ENCODE assay signal across 16 cellular contexts in the genomic region with DNA sequence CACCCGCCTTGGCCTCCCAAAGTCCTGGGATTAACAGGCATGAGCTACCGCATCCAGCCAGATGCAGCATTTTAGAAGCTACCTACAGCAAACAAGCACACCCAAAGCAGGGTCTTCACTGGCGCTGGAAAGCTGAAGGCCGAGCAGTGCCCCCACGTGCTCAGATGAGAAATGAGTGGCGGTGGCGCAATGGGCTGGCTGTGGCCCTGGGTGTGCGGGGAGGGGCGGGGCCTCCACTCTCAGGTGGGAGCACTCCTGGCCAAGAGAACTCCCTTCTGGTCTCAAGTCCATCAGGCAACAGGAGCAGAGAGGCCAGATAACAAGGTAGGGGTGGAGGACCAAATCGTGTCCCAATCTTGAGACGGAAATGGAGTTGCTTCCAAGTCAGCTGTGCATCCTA. TPM values are rescaled to one million over a fixed set of nuclear protein-coding genes. Genes with fewer than 3 reads are reported as not detected.
DNase-seq lines count a peak whose midpoint lies in the region; ATAC-seq and TF ChIP-seq lines count a peak whose summit lies in the region.
"Had no signal": no experiment of that assay in that cellular context is flagged by ENCODE, and none has a peak within 500 bp of the region (broad histone marks: within the 10 kb centered on the region; RNA-seq: fewer than 3 reads in every experiment).

No MANE protein-coding gene starts in this region.

- in situ Hi-C loops in gastrocnemius medialis (cut with MboI; ENCODE audit: low sequenced_read_pairs in 4 of 4), result no loop called here

- H3K4me1 ChIP-seq in gastrocnemius medialis, result peaks cover 81 to 83% of the 10 kb centered on the region in 2 donors

- H3K9me3 Mint-ChIP-seq in HFFc6 (no peaks in the 10 kb centered on the region), chondrocyte (ENCODE audit: low read depth) (no peaks in the 10 kb centered on the region), immature natural killer cell (no peaks in the 10 kb centered on the region)
- H3K9me3 Mint-ChIP-seq: CD8-positive, alpha-beta memory T cell had no signal

- H3K4me3 ChIP-seq in gastrocnemius medialis, result no peak overlapping the region
- H3K4me3 ChIP-seq: BLaER1 treated with 17β-estradiol and CSF1 and Interleukin-3, amounts not matched to agents 10 nM and 100 nM; SJCRH30 had no signal

- ATAC-seq in gastrocnemius medialis, result no peak

- H3K36me3 ChIP-seq in gastrocnemius medialis, result peaks cover 0 to 18% of the 10 kb centered on the region in 2 donors

- peak overlapping the region; percentile 64 for H3K27ac ChIP-seq in C4-2B
- H3K27ac ChIP-seq in gastrocnemius medialis, result peak overlapping the region; percentile 80 to 98 (median 91)
- H3K27ac ChIP-seq: BLaER1 treated with 17β-estradiol and CSF1 and Interleukin-3, amounts not matched to agents 10 nM and 100 nM; KMS-11; SJCRH30 had no signal

- no peaks in the 10 kb centered on the region for H3K27me3 Mint-ChIP-seq in HFFc6 (ENCODE audit: insufficient read depth)
- H3K27me3 Mint-ChIP-seq in chondrocyte (ENCODE audit: low read depth), result no peaks in the 10 kb centered on the region
- peaks cover 0 to 3% (median 0%) of the 10 kb centered on the region in 3 donors for H3K27me3 Mint-ChIP-seq in immature natural killer cell (ENCODE audit: low read depth in 3 of 3)
- H3K27me3 Mint-ChIP-seq: CD8-positive, alpha-beta memory T cell had no signal

- H3K4me1 Mint-ChIP-seq in HFFc6 (ENCODE audit: low read depth), result peaks cover 49% of the 10 kb centered on the region
- H3K4me1 Mint-ChIP-seq in chondrocyte (ENCODE audit: low read depth), result peaks cover 29% of the 10 kb centered on the region
- peaks cover 43 to 66% of the 10 kb centered on the region in 2 donors for H3K4me1 Mint-ChIP-seq in immature natural killer cell

- H3K9me3 ChIP-seq in gastrocnemius medialis, result no peaks in the 10 kb centered on the region
- H3K9me3 ChIP-seq: BLaER1 treated with 17β-estradiol and CSF1 and Interleukin-3, amounts not matched to agents 10 nM and 100 nM; SJCRH30 had no signal

- TF ChIP-seq CTCF in C4-2B (conservative IDR thresholded peaks at IDR 0.05) (no peak), HFFc6 (IDR thresholded peaks at IDR 0.05) (no peak), chondrocyte (IDR thresholded peaks at IDR 0.05) (no peak), gastrocnemius medialis (IDR thresholded peaks at IDR 0.05 in 4 of 5, conservative IDR thresholded peaks at IDR 0.05 in 1 of 5) (no peak)

- H3K27me3 ChIP-seq in gastrocnemius medialis, result no peaks in the 10 kb centered on the region
- H3K27me3 ChIP-seq: BLaER1 treated with 17β-estradiol and CSF1 and Interleukin-3, amounts not matched to agents 10 nM and 100 nM; SJCRH30 had no signal

- H3K27ac Mint-ChIP-seq in HFFc6 (peak overlapping the region; percentile 71), chondrocyte (ENCODE audit: unreplicated experiment) (peak overlapping the region; percentile 12), immature natural killer cell (no peak overlapping the region)

- H3K36me3 Mint-ChIP-seq in HFFc6 (ENCODE audit: low read depth) (peaks cover 23% of the 10 kb centered on the region), chondrocyte (ENCODE audit: low read depth) (peaks cover 12% of the 10 kb centered on the region), immature natural killer cell (peaks cover 4 to 15% (median 5%) of the 10 kb centered on the region in 3 donors)

- no peak overlapping the region for H3K4me3 Mint-ChIP-seq in HFFc6
- no peak overlapping the region for H3K4me3 Mint-ChIP-seq in chondrocyte (ENCODE audit: unreplicated experiment)
- no peak overlapping the region for H3K4me3 Mint-ChIP-seq in immature natural killer cell
- H3K4me3 Mint-ChIP-seq: CD8-positive, alpha-beta memory T cell had no signal

- TF ChIP-seq POLR2A in gastrocnemius medialis (IDR thresholded peaks at IDR 0.05), result no peak

- DNase-seq in HFFc6 (no peak), chondrocyte (ENCODE audit: low spot score) (no peak), gastrocnemius medialis (no peak), NCI-H526 treated with DMSO at 0.1 percent for 48 hours (lab: John Stamatoyannopoulos, UW) (no peak), immature natural killer cell (no peak), T1000 (lab: John Stamatoyannopoulos, UW) (no peak)
- DNase-seq: CD8-positive, alpha-beta memory T cell; DMS53; NCI-H187; NCI-H2107; NCI-H510A; RPMI8226; SJCRH30 had no signal

- intact Hi-C loops in gastrocnemius medialis (cut with DNase I; ENCODE audit: low total_unique reads), result loop anchor here (2.0 kb wide), 1 partner anchor 29 kb away; no protein-coding TSS in a partner anchor

RNA-seq across cellular contexts. Expression of gene TMEM11, which starts 12.1 kb away (rescaled TPM):
- 10 to 100 TPM; 32.5 to 37.6 (median 33.9) TPM for total RNA-seq in HFFc6 (2021; fragmentation: NEBNext Ultra II Directional; extraction: Animal tissue kit (Norgen Biotek cat#: 25700))
- 24.3 to 28.1 TPM (median 24.7 TPM) in 3 replicates for total RNA-seq in chondrocyte
- 100 to 1,000 TPM in 2 of 4 donors, 10 to 100 TPM in 2; 70.6 to 131 (median 90.9) TPM for total RNA-seq in gastrocnemius medialis
- polyA plus RNA-seq in immature natural killer cell, result 10 to 100 TPM; 36.9 to 56.4 (median 44.2) TPM

RNA-seq across cellular contexts. Expression of gene NATD1, which starts 51.3 kb away (rescaled TPM):
- 1 to 10 TPM; 3.7 to 7.9 (median 4.1) TPM for total RNA-seq in HFFc6 (2021; fragmentation: NEBNext Ultra II Directional; extraction: Animal tissue kit (Norgen Biotek cat#: 25700))
- total RNA-seq in chondrocyte (8.2 to 18.6 TPM (median 17.2 TPM) in 3 replicates), gastrocnemius medialis (10 to 100 TPM; 10.1 to 21.2 (median 15.5) TPM)
- polyA plus RNA-seq in immature natural killer cell, result 1 to 10 TPM in 2 of 3 donors, under 1 TPM in 1; 0.57 to 3.4 (median 2.5) TPM

Comparison
In these comparisons a context has a peak if more than half of its experiments do, and no peak if none do; other contexts are left out.
1. H3K27ac Mint-ChIP-seq: peak in HFFc6 (single experiment) and chondrocyte (single experiment); none in immature natural killer cell (0 of 6).